1 cellular context compared by ENCODE assay signal in the genomic region with DNA sequence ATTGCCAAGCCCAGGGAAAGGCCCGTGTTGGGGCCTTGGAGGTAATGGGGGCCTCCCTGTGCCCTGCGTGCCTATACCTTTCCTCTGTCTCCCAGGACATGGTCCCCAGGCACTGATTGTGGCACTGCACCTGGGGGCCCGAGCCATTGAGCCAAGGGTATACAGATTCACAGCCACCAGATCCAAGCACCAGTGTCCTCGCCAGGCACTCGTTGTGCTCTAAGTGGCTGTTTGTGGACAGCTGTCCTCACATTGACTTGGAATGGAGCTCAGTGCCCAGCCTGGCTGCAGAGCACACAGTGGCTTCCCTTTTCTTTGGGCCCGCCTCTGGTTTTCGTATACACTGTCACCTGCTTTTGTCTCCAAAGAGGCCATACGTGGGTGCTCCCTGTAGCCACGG.
TF ChIP-seq lines count a peak whose summit lies in the region.

No MANE protein-coding gene starts in this region.

TF ChIP-seq in H1, 55 proteins besides CTCF, POLR2A, EP300 and RAD21:
- no peak for TF ChIP-seq ZNF274 (IDR thresholded peaks at IDR 0.05; ENCODE audit: borderline replicate concordance, extremely low read depth, low read length)
- TF ChIP-seq, protein P1, sequence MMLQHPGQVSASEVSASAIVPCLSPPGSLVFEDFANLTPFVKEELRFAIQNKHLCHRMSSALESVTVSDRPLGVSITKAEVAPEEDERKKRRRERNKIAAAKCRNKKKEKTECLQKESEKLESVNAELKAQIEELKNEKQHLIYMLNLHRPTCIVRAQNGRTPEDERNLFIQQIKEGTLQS (IDR thresholded peaks at IDR 0.05; ENCODE audit: insufficient read depth, low read depth, low read length) = no peak
- TF ChIP-seq YY1 (IDR thresholded peaks at IDR 0.05; ENCODE audit: low read depth, low read length) = no peak
- no peak for TF ChIP-seq PHF8 (conservative IDR thresholded peaks at IDR 0.05; ENCODE audit: low read depth, low read length)
- TF ChIP-seq SIRT6 (IDR thresholded peaks at IDR 0.05; ENCODE audit: low read length) = no peak
- TF ChIP-seq KDM4A (IDR thresholded peaks at IDR 0.05; ENCODE audit: low read depth, low read length, severe bottlenecking) = no peak
- no peak for TF ChIP-seq SIX5 (IDR thresholded peaks at IDR 0.05; ENCODE audit: low read depth, low read length)
- TF ChIP-seq, protein P2, sequence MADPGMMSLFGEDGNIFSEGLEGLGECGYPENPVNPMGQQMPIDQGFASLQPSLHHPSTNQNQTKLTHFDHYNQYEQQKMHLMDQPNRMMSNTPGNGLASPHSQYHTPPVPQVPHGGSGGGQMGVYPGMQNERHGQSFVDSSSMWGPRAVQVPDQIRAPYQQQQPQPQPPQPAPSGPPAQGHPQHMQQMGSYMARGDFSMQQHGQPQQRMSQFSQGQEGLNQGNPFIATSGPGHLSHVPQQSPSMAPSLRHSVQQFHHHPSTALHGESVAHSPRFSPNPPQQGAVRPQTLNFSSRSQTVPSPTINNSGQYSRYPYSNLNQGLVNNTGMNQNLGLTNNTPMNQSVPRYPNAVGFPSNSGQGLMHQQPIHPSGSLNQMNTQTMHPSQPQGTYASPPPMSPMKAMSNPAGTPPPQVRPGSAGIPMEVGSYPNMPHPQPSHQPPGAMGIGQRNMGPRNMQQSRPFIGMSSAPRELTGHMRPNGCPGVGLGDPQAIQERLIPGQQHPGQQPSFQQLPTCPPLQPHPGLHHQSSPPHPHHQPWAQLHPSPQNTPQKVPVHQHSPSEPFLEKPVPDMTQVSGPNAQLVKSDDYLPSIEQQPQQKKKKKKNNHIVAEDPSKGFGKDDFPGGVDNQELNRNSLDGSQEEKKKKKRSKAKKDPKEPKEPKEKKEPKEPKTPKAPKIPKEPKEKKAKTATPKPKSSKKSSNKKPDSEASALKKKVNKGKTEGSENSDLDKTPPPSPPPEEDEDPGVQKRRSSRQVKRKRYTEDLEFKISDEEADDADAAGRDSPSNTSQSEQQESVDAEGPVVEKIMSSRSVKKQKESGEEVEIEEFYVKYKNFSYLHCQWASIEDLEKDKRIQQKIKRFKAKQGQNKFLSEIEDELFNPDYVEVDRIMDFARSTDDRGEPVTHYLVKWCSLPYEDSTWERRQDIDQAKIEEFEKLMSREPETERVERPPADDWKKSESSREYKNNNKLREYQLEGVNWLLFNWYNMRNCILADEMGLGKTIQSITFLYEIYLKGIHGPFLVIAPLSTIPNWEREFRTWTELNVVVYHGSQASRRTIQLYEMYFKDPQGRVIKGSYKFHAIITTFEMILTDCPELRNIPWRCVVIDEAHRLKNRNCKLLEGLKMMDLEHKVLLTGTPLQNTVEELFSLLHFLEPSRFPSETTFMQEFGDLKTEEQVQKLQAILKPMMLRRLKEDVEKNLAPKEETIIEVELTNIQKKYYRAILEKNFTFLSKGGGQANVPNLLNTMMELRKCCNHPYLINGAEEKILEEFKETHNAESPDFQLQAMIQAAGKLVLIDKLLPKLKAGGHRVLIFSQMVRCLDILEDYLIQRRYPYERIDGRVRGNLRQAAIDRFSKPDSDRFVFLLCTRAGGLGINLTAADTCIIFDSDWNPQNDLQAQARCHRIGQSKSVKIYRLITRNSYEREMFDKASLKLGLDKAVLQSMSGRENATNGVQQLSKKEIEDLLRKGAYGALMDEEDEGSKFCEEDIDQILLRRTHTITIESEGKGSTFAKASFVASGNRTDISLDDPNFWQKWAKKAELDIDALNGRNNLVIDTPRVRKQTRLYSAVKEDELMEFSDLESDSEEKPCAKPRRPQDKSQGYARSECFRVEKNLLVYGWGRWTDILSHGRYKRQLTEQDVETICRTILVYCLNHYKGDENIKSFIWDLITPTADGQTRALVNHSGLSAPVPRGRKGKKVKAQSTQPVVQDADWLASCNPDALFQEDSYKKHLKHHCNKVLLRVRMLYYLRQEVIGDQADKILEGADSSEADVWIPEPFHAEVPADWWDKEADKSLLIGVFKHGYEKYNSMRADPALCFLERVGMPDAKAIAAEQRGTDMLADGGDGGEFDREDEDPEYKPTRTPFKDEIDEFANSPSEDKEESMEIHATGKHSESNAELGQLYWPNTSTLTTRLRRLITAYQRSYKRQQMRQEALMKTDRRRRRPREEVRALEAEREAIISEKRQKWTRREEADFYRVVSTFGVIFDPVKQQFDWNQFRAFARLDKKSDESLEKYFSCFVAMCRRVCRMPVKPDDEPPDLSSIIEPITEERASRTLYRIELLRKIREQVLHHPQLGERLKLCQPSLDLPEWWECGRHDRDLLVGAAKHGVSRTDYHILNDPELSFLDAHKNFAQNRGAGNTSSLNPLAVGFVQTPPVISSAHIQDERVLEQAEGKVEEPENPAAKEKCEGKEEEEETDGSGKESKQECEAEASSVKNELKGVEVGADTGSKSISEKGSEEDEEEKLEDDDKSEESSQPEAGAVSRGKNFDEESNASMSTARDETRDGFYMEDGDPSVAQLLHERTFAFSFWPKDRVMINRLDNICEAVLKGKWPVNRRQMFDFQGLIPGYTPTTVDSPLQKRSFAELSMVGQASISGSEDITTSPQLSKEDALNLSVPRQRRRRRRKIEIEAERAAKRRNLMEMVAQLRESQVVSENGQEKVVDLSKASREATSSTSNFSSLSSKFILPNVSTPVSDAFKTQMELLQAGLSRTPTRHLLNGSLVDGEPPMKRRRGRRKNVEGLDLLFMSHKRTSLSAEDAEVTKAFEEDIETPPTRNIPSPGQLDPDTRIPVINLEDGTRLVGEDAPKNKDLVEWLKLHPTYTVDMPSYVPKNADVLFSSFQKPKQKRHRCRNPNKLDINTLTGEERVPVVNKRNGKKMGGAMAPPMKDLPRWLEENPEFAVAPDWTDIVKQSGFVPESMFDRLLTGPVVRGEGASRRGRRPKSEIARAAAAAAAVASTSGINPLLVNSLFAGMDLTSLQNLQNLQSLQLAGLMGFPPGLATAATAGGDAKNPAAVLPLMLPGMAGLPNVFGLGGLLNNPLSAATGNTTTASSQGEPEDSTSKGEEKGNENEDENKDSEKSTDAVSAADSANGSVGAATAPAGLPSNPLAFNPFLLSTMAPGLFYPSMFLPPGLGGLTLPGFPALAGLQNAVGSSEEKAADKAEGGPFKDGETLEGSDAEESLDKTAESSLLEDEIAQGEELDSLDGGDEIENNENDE (IDR thresholded peaks at IDR 0.05; ENCODE audit: insufficient replicate concordance, low read length) = no peak
- no peak for TF ChIP-seq RFX5 (IDR thresholded peaks at IDR 0.05; ENCODE audit: borderline replicate concordance, low read depth, low read length)
- no peak for TF ChIP-seq SRF (IDR thresholded peaks at IDR 0.05; ENCODE audit: low read depth, low read length)
- no peak for TF ChIP-seq CHD1 (IDR thresholded peaks at IDR 0.05; ENCODE audit: low read depth, low read length)
- no peak for TF ChIP-seq GABPA (IDR thresholded peaks at IDR 0.05; ENCODE audit: borderline replicate concordance, insufficient read depth, low read length)
- TF ChIP-seq JUND (IDR thresholded peaks at IDR 0.05; ENCODE audit: low read length) = no peak
- TF ChIP-seq TEAD4 (IDR thresholded peaks at IDR 0.05; ENCODE audit: low read depth, low read length) = no peak
- no peak for TF ChIP-seq TAF7 (optimal IDR thresholded peaks at IDR 0.05; ENCODE audit: borderline replicate concordance, low read depth, low read length)
- no peak for TF ChIP-seq BACH1 (IDR thresholded peaks at IDR 0.05; ENCODE audit: low read length)
- TF ChIP-seq MAFK (IDR thresholded peaks at IDR 0.05; ENCODE audit: low read depth, low read length) = no peak
- no peak for TF ChIP-seq TBP (IDR thresholded peaks at IDR 0.05; ENCODE audit: low read depth, low read length)
- TF ChIP-seq, protein P3, sequence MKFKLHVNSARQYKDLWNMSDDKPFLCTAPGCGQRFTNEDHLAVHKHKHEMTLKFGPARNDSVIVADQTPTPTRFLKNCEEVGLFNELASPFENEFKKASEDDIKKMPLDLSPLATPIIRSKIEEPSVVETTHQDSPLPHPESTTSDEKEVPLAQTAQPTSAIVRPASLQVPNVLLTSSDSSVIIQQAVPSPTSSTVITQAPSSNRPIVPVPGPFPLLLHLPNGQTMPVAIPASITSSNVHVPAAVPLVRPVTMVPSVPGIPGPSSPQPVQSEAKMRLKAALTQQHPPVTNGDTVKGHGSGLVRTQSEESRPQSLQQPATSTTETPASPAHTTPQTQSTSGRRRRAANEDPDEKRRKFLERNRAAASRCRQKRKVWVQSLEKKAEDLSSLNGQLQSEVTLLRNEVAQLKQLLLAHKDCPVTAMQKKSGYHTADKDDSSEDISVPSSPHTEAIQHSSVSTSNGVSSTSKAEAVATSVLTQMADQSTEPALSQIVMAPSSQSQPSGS (IDR thresholded peaks at IDR 0.05; ENCODE audit: low read length) = no peak
- no peak for TF ChIP-seq RXRA (IDR thresholded peaks at IDR 0.05; ENCODE audit: insufficient read depth, low read depth, low read length)
TF ChIP-seq in H1: peak in this region for 0.
